9 cellular contexts compared by ENCODE assay signal in the genomic region with DNA sequence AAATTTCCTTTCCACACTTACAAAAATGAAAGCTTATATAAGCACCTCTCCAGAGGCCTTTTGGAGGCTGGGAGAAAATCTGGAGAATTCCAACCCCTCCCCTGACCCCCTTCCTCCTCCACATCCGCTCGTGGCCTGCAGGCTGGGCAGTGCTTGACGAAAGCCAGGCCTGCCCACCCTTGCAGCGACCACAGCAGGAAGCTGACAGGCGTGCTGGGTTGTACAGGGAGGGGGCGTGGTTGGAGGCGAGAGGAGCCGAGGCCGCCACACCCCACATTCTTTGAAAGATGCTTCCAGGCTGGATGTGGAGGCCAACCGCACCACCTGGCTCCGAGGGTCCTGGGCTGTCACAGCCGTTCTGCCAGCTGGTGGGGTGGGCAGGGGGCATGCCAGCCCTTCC. TPM values are rescaled to one million over a fixed set of nuclear protein-coding genes. Genes with fewer than 3 reads are reported as not detected.
DNase-seq lines count a peak whose midpoint lies in the region; ATAC-seq, FAIRE-seq and TF ChIP-seq lines count a peak whose summit lies in the region.
"Had no signal": no experiment of that assay in that cellular context is flagged by ENCODE, and none has a peak within 500 bp of the region (broad histone marks: within the 10 kb centered on the region; RNA-seq: fewer than 3 reads in every experiment).

No MANE protein-coding gene starts in this region.

- H3K27ac ChIP-seq in gastroesophageal sphincter: peak overlapping the region in 3 of 4 donors; percentile 38 to 65 (median 43)
- H3K27ac ChIP-seq in small intestine (ENCODE audit: low read depth in 1 of 2, low read length in 1 of 2): peak overlapping the region in 1 of 2 donors; percentile 40
- H3K27ac ChIP-seq: neutrophil had no signal

- H3K4me3 ChIP-seq in gastroesophageal sphincter: no peak overlapping the region
- H3K4me3 ChIP-seq in small intestine (ENCODE audit: low read depth in 1 of 2, low read length in 2 of 2): no peak overlapping the region

- H3K27me3 Mint-ChIP-seq in activated T-helper 17 cell treated with anti-CD3 and anti-CD28 coated beads, Interleukin-2, amount 50 U/mL, for 72 hours: no peaks in the 10 kb centered on the region

- H3K4me1 ChIP-seq in gastroesophageal sphincter: peaks cover 0 to 18% (median 0%) of the 10 kb centered on the region in 3 donors
- H3K4me1 ChIP-seq in small intestine (ENCODE audit: control insufficient read depth in 2 of 2, insufficient read depth in 1 of 2, low read depth in 1 of 2, low read length in 1 of 2): no peaks in the 10 kb centered on the region

- no peaks in the 10 kb centered on the region for H3K9me3 Mint-ChIP-seq in activated T-helper 17 cell treated with anti-CD3 and anti-CD28 coated beads, Interleukin-2, amount 50 U/mL, for 72 hours

- TF ChIP-seq POLR2A in gastroesophageal sphincter (IDR thresholded peaks at IDR 0.05): no peak

- peak; percentile 64 for ATAC-seq in activated T-helper 17 cell treated with anti-CD3 and anti-CD28 coated beads, Interleukin-2, amount 50 U/mL, for 72 hours (replicated peaks)
- ATAC-seq in gastroesophageal sphincter (peak; percentile 83), GM19467 (IDR thresholded peaks at IDR 0.05; ENCODE audit: unreplicated experiment) (no peak)

- TF ChIP-seq EP300 in gastroesophageal sphincter (IDR thresholded peaks at IDR 0.05): no peak

- H3K27ac Mint-ChIP-seq in activated T-helper 17 cell treated with anti-CD3 and anti-CD28 coated beads, Interleukin-2, amount 50 U/mL, for 72 hours: peak overlapping the region; percentile 44

- peak; percentile 56 for DNase-seq in NCI-H2227 (lab: John Stamatoyannopoulos, UW; ENCODE audit: unreplicated experiment)
- DNase-seq in NCI-H2227 treated with DMSO at 0.1 percent for 48 hours (lab: John Stamatoyannopoulos, UW): no peak
- peak; percentile 36 for DNase-seq in small intestine
- no peak for DNase-seq in RPMI8226
- no peak for DNase-seq in NCI-H1930 (lab: John Stamatoyannopoulos, UW)

- H3K4me3 Mint-ChIP-seq in activated T-helper 17 cell treated with anti-CD3 and anti-CD28 coated beads, Interleukin-2, amount 50 U/mL, for 72 hours: peak overlapping the region; percentile 46

- no peaks in the 10 kb centered on the region for H3K36me3 Mint-ChIP-seq in activated T-helper 17 cell treated with anti-CD3 and anti-CD28 coated beads, Interleukin-2, amount 50 U/mL, for 72 hours (ENCODE audit: low read depth)

- H3K36me3 ChIP-seq in gastroesophageal sphincter (no peaks in the 10 kb centered on the region), small intestine (ENCODE audit: control insufficient read depth in 2 of 2, insufficient read depth in 2 of 2, low read length in 2 of 2) (no peaks in the 10 kb centered on the region)
- H3K36me3 ChIP-seq: neutrophil had no signal

- peak in 1 of 4 experiments; percentile 15 for TF ChIP-seq CTCF in gastroesophageal sphincter (IDR thresholded peaks at IDR 0.05)

- peaks cover 14% of the 10 kb centered on the region for H3K4me1 Mint-ChIP-seq in activated T-helper 17 cell treated with anti-CD3 and anti-CD28 coated beads, Interleukin-2, amount 50 U/mL, for 72 hours

- FAIRE-seq in small intestine (lab: Jason Lieb, UNC): no peak

- WGBS in gastroesophageal sphincter (ENCODE audit: low coverage in 1 of 2), 2 donors: no CpG with 5 or more reads among the region's 12 CpGs
- 7 to 13% (median 11%) methylated on average over 12 of the region's 12 CpGs for WGBS in small intestine, 3 donors

- H3K27me3 ChIP-seq in gastroesophageal sphincter: no peaks in the 10 kb centered on the region
- H3K27me3 ChIP-seq in small intestine (ENCODE audit: control insufficient read depth in 2 of 2, insufficient read depth in 2 of 2, low read length in 2 of 2): no peaks in the 10 kb centered on the region
- H3K27me3 ChIP-seq: neutrophil had no signal

- H3K9me3 ChIP-seq in gastroesophageal sphincter (no peaks in the 10 kb centered on the region), small intestine (ENCODE audit: control insufficient read depth, low read depth) (no peaks in the 10 kb centered on the region)
- H3K9me3 ChIP-seq: neutrophil had no signal

RNA-seq across cellular contexts. Expression of a gene that starts 47.8 kb away (rescaled TPM):
- 1 to 10 TPM in 1 of 2 donors, under 1 TPM in 1; 0.67 to 2.2 TPM for total RNA-seq in activated T-helper 17 cell treated with anti-CD3 and anti-CD28 coated beads, Interleukin-2, amount 50 U/mL, for 72 hours
- total RNA-seq in gastroesophageal sphincter: 10 to 100 TPM in 2 of 4 donors, 1 to 10 TPM in 2; 7.4 to 14.3 (median 10.4) TPM
- polyA plus RNA-seq in small intestine: 1 to 10 TPM in 2 of 3 donors, under 1 TPM in 1; 0.89 to 7.0 (median 2.2) TPM

Comparison
In these comparisons a context has a peak if more than half of its experiments do, and no peak if none do; other contexts are left out.
1. DNase-seq: peak in NCI-H2227 (single experiment) and small intestine (single experiment); none in NCI-H2227 treated with DMSO at 0.1 percent for 48 hours (single experiment), RPMI8226 (single experiment) and NCI-H1930 (0 of 2).